Comparison of ENCODE assay signal across 1 cellular context in the genomic region with DNA sequence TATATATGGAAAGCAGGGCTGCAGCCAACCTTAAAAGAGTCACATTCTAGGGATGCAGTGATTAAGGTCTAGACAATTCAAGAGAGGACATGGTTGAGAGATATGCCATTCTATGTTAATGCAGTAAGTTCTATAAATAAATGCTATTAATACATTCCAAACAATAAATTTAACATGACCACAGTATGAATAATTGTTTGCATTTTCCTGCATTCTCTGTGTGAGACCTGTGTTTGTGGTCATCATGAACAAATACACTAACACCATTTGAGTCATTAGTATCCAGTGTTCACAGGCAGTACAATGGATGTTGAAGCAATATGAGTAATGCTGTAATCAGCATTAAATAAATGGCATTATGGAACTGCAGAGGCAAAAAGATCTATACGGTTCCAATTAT.
TF ChIP-seq lines count a peak whose summit lies in the region.

No MANE protein-coding gene starts in this region.

TF ChIP-seq in HepG2, 621 proteins besides CTCF, POLR2A, EP300 and RAD21:
- TF ChIP-seq, protein P1, sequence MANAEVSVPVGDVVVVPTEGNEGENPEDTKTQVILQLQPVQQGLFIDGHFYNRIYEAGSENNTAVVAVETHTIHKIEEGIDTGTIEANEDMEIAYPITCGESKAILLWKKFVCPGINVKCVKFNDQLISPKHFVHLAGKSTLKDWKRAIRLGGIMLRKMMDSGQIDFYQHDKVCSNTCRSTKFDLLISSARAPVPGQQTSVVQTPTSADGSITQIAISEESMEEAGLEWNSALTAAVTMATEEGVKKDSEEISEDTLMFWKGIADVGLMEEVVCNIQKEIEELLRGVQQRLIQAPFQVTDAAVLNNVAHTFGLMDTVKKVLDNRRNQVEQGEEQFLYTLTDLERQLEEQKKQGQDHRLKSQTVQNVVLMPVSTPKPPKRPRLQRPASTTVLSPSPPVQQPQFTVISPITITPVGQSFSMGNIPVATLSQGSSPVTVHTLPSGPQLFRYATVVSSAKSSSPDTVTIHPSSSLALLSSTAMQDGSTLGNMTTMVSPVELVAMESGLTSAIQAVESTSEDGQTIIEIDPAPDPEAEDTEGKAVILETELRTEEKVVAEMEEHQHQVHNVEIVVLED (CRISPR knock-in tag; IDR thresholded peaks at IDR 0.05; ENCODE audit: borderline replicate concordance): no peak
- TF ChIP-seq, protein P2, sequence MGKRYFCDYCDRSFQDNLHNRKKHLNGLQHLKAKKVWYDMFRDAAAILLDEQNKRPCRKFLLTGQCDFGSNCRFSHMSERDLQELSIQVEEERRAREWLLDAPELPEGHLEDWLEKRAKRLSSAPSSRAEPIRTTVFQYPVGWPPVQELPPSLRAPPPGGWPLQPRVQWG (CRISPR knock-in tag; IDR thresholded peaks at IDR 0.05; ENCODE audit: borderline replicate concordance, low read depth): no peak
- TF ChIP-seq MAFK (conservative IDR thresholded peaks at IDR 0.05 in 1 of 2, IDR thresholded peaks at IDR 0.05 in 1 of 2; ENCODE audit: low read length in 2 of 2): peak; percentile 45 to 68; a peak in 3 of 4 replicates
- peak; percentile 32; the same call in 1 of the 2 replicates for TF ChIP-seq MAFF (IDR thresholded peaks at IDR 0.05; ENCODE audit: low read depth, low read length)
- TF ChIP-seq, protein P3, sequence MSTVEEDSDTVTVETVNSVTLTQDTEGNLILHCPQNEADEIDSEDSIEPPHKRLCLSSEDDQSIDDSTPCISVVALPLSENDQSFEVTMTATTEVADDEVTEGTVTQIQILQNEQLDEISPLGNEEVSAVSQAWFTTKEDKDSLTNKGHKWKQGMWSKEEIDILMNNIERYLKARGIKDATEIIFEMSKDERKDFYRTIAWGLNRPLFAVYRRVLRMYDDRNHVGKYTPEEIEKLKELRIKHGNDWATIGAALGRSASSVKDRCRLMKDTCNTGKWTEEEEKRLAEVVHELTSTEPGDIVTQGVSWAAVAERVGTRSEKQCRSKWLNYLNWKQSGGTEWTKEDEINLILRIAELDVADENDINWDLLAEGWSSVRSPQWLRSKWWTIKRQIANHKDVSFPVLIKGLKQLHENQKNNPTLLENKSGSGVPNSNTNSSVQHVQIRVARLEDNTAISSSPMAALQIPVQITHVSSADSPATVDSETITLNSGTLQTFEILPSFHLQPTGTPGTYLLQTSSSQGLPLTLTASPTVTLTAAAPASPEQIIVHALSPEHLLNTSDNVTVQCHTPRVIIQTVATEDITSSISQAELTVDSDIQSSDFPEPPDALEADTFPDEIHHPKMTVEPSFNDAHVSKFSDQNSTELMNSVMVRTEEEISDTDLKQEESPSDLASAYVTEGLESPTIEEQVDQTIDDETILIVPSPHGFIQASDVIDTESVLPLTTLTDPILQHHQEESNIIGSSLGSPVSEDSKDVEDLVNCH (CRISPR knock-in tag; IDR thresholded peaks at IDR 0.05): no peak
- TF ChIP-seq JUNB (CRISPR knock-in tag; IDR thresholded peaks at IDR 0.05; ENCODE audit: borderline replicate concordance): no peak
- no peak for TF ChIP-seq ZNF12 (CRISPR knock-in tag; IDR thresholded peaks at IDR 0.05)
